8 cellular contexts compared by ENCODE assay signal in the genomic region with DNA sequence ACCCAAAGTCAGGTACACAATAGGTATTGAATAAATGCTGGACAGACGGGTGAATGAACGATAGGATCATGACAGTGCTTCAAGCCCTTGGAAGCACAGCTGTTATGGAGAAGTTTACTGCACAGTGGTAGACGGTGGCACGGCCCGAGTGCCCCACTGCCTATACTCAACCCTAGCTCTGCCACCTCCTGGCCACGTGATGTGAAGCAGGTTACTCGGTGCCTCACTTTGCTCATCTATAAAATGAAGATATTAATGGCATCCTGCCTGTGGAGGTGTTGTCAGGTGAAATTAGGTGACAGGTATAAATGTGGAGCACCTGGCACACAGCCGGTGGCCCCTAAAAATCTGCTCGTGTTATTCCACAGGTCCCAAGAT. TPM values are rescaled to one million over a fixed set of nuclear protein-coding genes. Genes with fewer than 3 reads are reported as not detected.
DNase-seq lines count a peak whose midpoint lies in the region; ATAC-seq and TF ChIP-seq lines count a peak whose summit lies in the region.

No MANE protein-coding gene starts in this region.

- peak overlapping the region; percentile 88 for H2AFZ ChIP-seq in osteoblast (ENCODE audit: low read length)

- DNase-seq in cardiac muscle cell (ENCODE audit: low read depth in 1 of 2, low spot score in 1 of 2) (no peak), left ventricle myocardium superior (no peak), MV-4-11 (lab: John Stamatoyannopoulos, UW) (peak; percentile 40), choroid plexus epithelial cell (ENCODE audit: low read depth) (no peak), osteoblast (ENCODE audit: insufficient read length, low spot score, missing footprints) (peak; percentile 76), globus pallidus (ENCODE audit: low spot score) (no peak)

- H4K20me1 ChIP-seq in osteoblast (ENCODE audit: insufficient read depth, low read length) = no peaks in the 10 kb centered on the region

- H3K27me3 ChIP-seq in cardiac muscle cell (no peaks in the 10 kb centered on the region), osteoblast (ENCODE audit: insufficient read depth, low read length) (no peaks in the 10 kb centered on the region)

- no peak overlapping the region for H3K4me3 ChIP-seq in cardiac muscle cell
- H3K4me3 ChIP-seq in choroid plexus epithelial cell (ENCODE audit: low read depth, low read length) = no peak overlapping the region
- peak overlapping the region; percentile 70 for H3K4me3 ChIP-seq in osteoblast (ENCODE audit: insufficient read depth, low read length)

- no peak for ATAC-seq in left ventricle myocardium superior
- peak; percentile 61 to 64 for ATAC-seq in activated CD4-positive, CD25-positive, alpha-beta regulatory T cell treated with anti-CD3 and anti-CD28 coated beads, Interleukin-2, amount 50 U/mL, for 24 hours
- no peak for ATAC-seq in HG02885 (IDR thresholded peaks at IDR 0.05; ENCODE audit: poor library complexity, unreplicated experiment)

- H3K27ac ChIP-seq in cardiac muscle cell (no peak overlapping the region), osteoblast (ENCODE audit: low read depth, low read length) (no peak overlapping the region)

- peak overlapping the region; percentile 89 for H3K4me2 ChIP-seq in osteoblast (ENCODE audit: insufficient read depth, low read length)

- no peaks in the 10 kb centered on the region for H3K36me3 ChIP-seq in cardiac muscle cell
- no peaks in the 10 kb centered on the region for H3K36me3 ChIP-seq in osteoblast (ENCODE audit: insufficient read depth, low read length)

- peaks cover 31% of the 10 kb centered on the region for H3K4me1 ChIP-seq in cardiac muscle cell (ENCODE audit: low read depth)
- peaks cover 11% of the 10 kb centered on the region for H3K4me1 ChIP-seq in osteoblast (ENCODE audit: insufficient read depth, low read length)

- TF ChIP-seq CTCF in cardiac muscle cell (IDR thresholded peaks at IDR 0.05; ENCODE audit: low read depth, low read length) = peak; percentile 31
- TF ChIP-seq CTCF in choroid plexus epithelial cell (conservative IDR thresholded peaks at IDR 0.05; ENCODE audit: low read depth, low read length) = peak; percentile 50
- peak; percentile 44 for TF ChIP-seq CTCF in osteoblast (IDR thresholded peaks at IDR 0.05; ENCODE audit: extremely low read depth, low read depth, low read length)

- intact Hi-C loops in left ventricle myocardium superior (cut with micrococcal nuclease) = no loop called here

- H3K9me3 ChIP-seq in cardiac muscle cell (ENCODE audit: low read depth) (no peaks in the 10 kb centered on the region), osteoblast (ENCODE audit: low read depth, low read length) (no peaks in the 10 kb centered on the region)

- no peaks in the 10 kb centered on the region for H3K79me2 ChIP-seq in osteoblast (ENCODE audit: insufficient read depth, low read length)

RNA-seq across cellular contexts. Expression of gene ASB2, which starts 5.8 kb away (rescaled TPM):
- 208 and 240 TPM in 2 replicates for total RNA-seq in cardiac muscle cell
- 165 and 191 TPM in 2 replicates for polyA plus RNA-seq in cardiac muscle cell
- total RNA-seq in left ventricle myocardium superior = 268 TPM
- total RNA-seq in osteoblast = 0.88 and 1.1 TPM in 2 replicates

RNA-seq across cellular contexts. Expression of gene CCDC197, which starts 26.5 kb away (rescaled TPM):
- total RNA-seq in cardiac muscle cell = not detected in 2 replicates
- 0.21 TPM in 1 of 2 replicates, not detected in the other for polyA plus RNA-seq in cardiac muscle cell
- 0.74 TPM for total RNA-seq in left ventricle myocardium superior
- total RNA-seq in osteoblast = not detected in 2 replicates

RNA-seq across cellular contexts. Expression of gene FAM181A, which starts 43.4 kb away (rescaled TPM):
- total RNA-seq in cardiac muscle cell (not detected in 2 replicates), left ventricle myocardium superior (not detected), osteoblast (not detected in 2 replicates)
- 0.16 TPM in 1 of 2 replicates, not detected in the other for polyA plus RNA-seq in cardiac muscle cell

RNA-seq across cellular contexts. Expression of gene OTUB2, which starts 55.6 kb away (rescaled TPM):
- total RNA-seq in cardiac muscle cell = 2.4 and 4.1 TPM in 2 replicates
- polyA plus RNA-seq in cardiac muscle cell = 4.3 and 4.4 TPM in 2 replicates
- total RNA-seq in left ventricle myocardium superior = 0.52 TPM
- total RNA-seq in osteoblast = 1.2 and 1.4 TPM in 2 replicates

Comparison
In these comparisons a context has a peak if more than half of its experiments do, and no peak if none do; other contexts are left out.
1. DNase-seq: peak in MV-4-11 (single experiment) and osteoblast (single experiment); none in cardiac muscle cell (0 of 2), left ventricle myocardium superior (single experiment), choroid plexus epithelial cell (single experiment) and globus pallidus (single experiment).
2. ATAC-seq: peak in activated CD4-positive, CD25-positive, alpha-beta regulatory T cell treated with anti-CD3 and anti-CD28 coated beads, Interleukin-2, amount 50 U/mL, for 24 hours (2 of 2); none in left ventricle myocardium superior (single experiment) and HG02885 (single experiment).
3. RNA of gene ASB2, which starts 5.8 kb away (total RNA-seq): 268 TPM in left ventricle myocardium superior (single experiment) and 208 to 240 TPM in cardiac muscle cell; 0.88 to 1.1 TPM in osteoblast; every median in the first group is over 100 times any median in the second.
4. Peak in every context shown above with its lines, with median percentiles within 50 percentile points of each other: CTCF ChIP-seq.